ENCODE assay signal across 1 cellular context in genomic region chr11:102981324-102981910, GRCh38.
TF ChIP-seq lines count a peak whose summit lies in the region.

No MANE protein-coding gene starts in this region.

TF ChIP-seq in WTC11, 78 proteins besides CTCF, POLR2A, EP300 and RAD21 (continued from another document):
- TF ChIP-seq AFF4 (CRISPR knock-in tag; IDR thresholded peaks at IDR 0.05; ENCODE audit: borderline replicate concordance) (no peak), GRHL2 (CRISPR knock-in tag; IDR thresholded peaks at IDR 0.05; ENCODE audit: insufficient replicate concordance, severe bottlenecking) (no peak), SMAD3 (CRISPR knock-in tag; IDR thresholded peaks at IDR 0.05; ENCODE audit: borderline replicate concordance) (no peak), OVOL2 (CRISPR knock-in tag; IDR thresholded peaks at IDR 0.05; ENCODE audit: borderline replicate concordance) (no peak), NR3C1 (CRISPR knock-in tag; conservative IDR thresholded peaks at IDR 0.05; ENCODE audit: low read depth) (no peak), ARID4B (CRISPR knock-in tag; IDR thresholded peaks at IDR 0.05; ENCODE audit: borderline replicate concordance) (no peak), MYBL2 (CRISPR knock-in tag; IDR thresholded peaks at IDR 0.05) (no peak), SMAD4 (CRISPR knock-in tag; IDR thresholded peaks at IDR 0.05) (no peak), ZMAT4 (CRISPR knock-in tag; IDR thresholded peaks at IDR 0.05) (no peak), FOXP1 (CRISPR knock-in tag; IDR thresholded peaks at IDR 0.05; ENCODE audit: borderline replicate concordance) (no peak)
- TF ChIP-seq, protein P1, sequence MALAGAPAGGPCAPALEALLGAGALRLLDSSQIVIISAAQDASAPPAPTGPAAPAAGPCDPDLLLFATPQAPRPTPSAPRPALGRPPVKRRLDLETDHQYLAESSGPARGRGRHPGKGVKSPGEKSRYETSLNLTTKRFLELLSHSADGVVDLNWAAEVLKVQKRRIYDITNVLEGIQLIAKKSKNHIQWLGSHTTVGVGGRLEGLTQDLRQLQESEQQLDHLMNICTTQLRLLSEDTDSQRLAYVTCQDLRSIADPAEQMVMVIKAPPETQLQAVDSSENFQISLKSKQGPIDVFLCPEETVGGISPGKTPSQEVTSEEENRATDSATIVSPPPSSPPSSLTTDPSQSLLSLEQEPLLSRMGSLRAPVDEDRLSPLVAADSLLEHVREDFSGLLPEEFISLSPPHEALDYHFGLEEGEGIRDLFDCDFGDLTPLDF (CRISPR knock-in tag; IDR thresholded peaks at IDR 0.05): no peak
- TF ChIP-seq, protein P2, sequence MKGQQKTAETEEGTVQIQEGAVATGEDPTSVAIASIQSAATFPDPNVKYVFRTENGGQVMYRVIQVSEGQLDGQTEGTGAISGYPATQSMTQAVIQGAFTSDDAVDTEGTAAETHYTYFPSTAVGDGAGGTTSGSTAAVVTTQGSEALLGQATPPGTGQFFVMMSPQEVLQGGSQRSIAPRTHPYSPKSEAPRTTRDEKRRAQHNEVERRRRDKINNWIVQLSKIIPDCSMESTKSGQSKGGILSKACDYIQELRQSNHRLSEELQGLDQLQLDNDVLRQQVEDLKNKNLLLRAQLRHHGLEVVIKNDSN (CRISPR knock-in tag; IDR thresholded peaks at IDR 0.05): no peak
TF ChIP-seq in WTC11: peak in this region for 0.
